8 cellular contexts compared by ENCODE assay signal in genomic region chr10:52004342-52004949, GRCh38.
A peak's percentile ranks its signal among the peaks of the same experiment; 100 is the strongest.
DNase-seq lines count a peak whose midpoint lies in the region; ATAC-seq, FAIRE-seq and TF ChIP-seq lines count a peak whose summit lies in the region.

No MANE protein-coding gene starts in this region.

- DNase-seq in AG09309 (ENCODE audit: low read depth) (peak; percentile 11), HS-5 (ENCODE audit: low read depth) (peak; percentile 14), right atrium auricular region (ENCODE audit: low spot score) (no peak), type B pancreatic cell (ENCODE audit: extremely low spot score, unreplicated experiment) (no peak)
- DNase-seq in activated CD4-positive, CD25-positive, alpha-beta regulatory T cell (lab: John Stamatoyannopoulos, UW): no peak

- no peak overlapping the region for H3K4me3 ChIP-seq in AG09309 (ENCODE audit: control insufficient read depth, low read depth, low read length)
- no peak overlapping the region for H3K4me3 ChIP-seq in right atrium auricular region

- FAIRE-seq in TTC549 (lab: Jason Lieb, UNC): peak; percentile 58

- no peak overlapping the region for H3K4me3 Mint-ChIP-seq in type B pancreatic cell

- no peaks in the 10 kb centered on the region for H3K9me3 ChIP-seq in right atrium auricular region

- peak; percentile 78 for ATAC-seq in GM18861 (IDR thresholded peaks at IDR 0.05; ENCODE audit: unreplicated experiment)
- ATAC-seq in activated CD4-positive, CD25-positive, alpha-beta regulatory T cell treated with anti-CD3 and anti-CD28 coated beads, Interleukin-2, amount 50 U/mL, for 24 hours: no peak

- no peaks in the 10 kb centered on the region for H3K27me3 ChIP-seq in right atrium auricular region

- H3K9me3 Mint-ChIP-seq in type B pancreatic cell: peaks cover 13% of the 10 kb centered on the region

- no peak overlapping the region for H3K27ac Mint-ChIP-seq in type B pancreatic cell

- TF ChIP-seq CTCF in AG09309 (IDR thresholded peaks at IDR 0.05; ENCODE audit: control insufficient read depth, insufficient read depth, low read depth, low read length, missing control alignments) (peak; percentile 69), right atrium auricular region (IDR thresholded peaks at IDR 0.05) (peak; percentile 20 to 65), type B pancreatic cell (conservative IDR thresholded peaks at IDR 0.05) (peak; percentile 83)

- no peaks in the 10 kb centered on the region for H3K4me1 ChIP-seq in right atrium auricular region

- no peak overlapping the region for H3K27ac ChIP-seq in right atrium auricular region

- peaks cover 8% of the 10 kb centered on the region for H3K36me3 Mint-ChIP-seq in type B pancreatic cell

- peaks cover 4% of the 10 kb centered on the region for H3K4me1 Mint-ChIP-seq in type B pancreatic cell (ENCODE audit: unreplicated experiment)

- H3K27me3 Mint-ChIP-seq in type B pancreatic cell: no peaks in the 10 kb centered on the region

- no peaks in the 10 kb centered on the region for H3K36me3 ChIP-seq in right atrium auricular region

Comparison
In these comparisons a context has a peak if more than half of its experiments do, and no peak if none do; other contexts are left out.
1. DNase-seq: peak in AG09309 (single experiment) and HS-5 (single experiment); none in right atrium auricular region (single experiment), type B pancreatic cell (single experiment) and activated CD4-positive, CD25-positive, alpha-beta regulatory T cell (0 of 4).
2. Peak in every context shown above with its lines, with median percentiles within 50 percentile points of each other: CTCF ChIP-seq.